Comparison of ENCODE assay signal across 8 cellular contexts in the genomic region with DNA sequence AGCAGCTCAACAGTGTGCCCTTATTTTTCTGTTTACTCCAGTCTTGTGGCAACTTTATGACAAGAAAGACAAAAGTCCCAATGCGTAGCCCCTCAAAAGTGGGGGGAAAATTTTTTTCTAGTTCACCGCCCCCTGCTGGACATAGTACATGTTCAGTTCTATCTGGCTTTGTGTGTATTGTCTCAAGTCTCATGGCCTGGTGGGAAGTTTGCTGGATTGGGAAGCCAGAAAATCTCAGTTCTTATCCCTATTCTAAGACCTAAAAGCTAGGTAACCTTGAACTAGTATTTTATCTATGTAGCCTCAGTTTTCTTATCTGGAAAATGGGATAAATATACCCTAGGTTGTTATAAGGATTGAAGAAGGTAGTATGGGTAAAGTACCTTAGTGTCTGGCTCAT. TPM values are rescaled to one million over a fixed set of nuclear protein-coding genes. Genes with fewer than 3 reads are reported as not detected.
DNase-seq lines count a peak whose midpoint lies in the region; ATAC-seq, FAIRE-seq and TF ChIP-seq lines count a peak whose summit lies in the region.
"Had no signal": no experiment of that assay in that cellular context is flagged by ENCODE, and none has a peak within 500 bp of the region (broad histone marks: within the 10 kb centered on the region; RNA-seq: fewer than 3 reads in every experiment).

No MANE protein-coding gene starts in this region.

- H3K36me3 ChIP-seq in OCI-LY3 (replicated peaks; ENCODE audit: low read depth, low read length) (peaks cover 33% of the 10 kb centered on the region), bronchial epithelial cell (ENCODE audit: control insufficient read depth, insufficient read depth, low read length) (peaks cover 4% of the 10 kb centered on the region), psoas muscle (ENCODE audit: insufficient read depth in 1 of 2, low read depth in 1 of 2) (peaks cover 5 to 77% of the 10 kb centered on the region in 2 donors)

- intact Hi-C loops in psoas muscle (cut with DNase I): no loop called here

- no peak overlapping the region for H3K9ac ChIP-seq in OCI-LY3 (ENCODE audit: low read length)

- WGBS in psoas muscle, 3 donors: 96 to 100% (median 99%) methylated on average over 2 of the region's 2 CpGs

- ATAC-seq in psoas muscle (no peak), HG03196 (IDR thresholded peaks at IDR 0.05; ENCODE audit: unreplicated experiment) (no peak)
- ATAC-seq: right cardiac atrium had no signal

- H3K27ac ChIP-seq in OCI-LY3 (ENCODE audit: low read length) (no peak overlapping the region), psoas muscle (no peak overlapping the region)

- peaks cover 35% of the 10 kb centered on the region for H3K79me2 ChIP-seq in OCI-LY3 (ENCODE audit: low read length)

- peak; percentile 32 for FAIRE-seq in bronchial epithelial cell (lab: Jason Lieb, UNC)

- H3K4me2 ChIP-seq in OCI-LY3 (ENCODE audit: low read length): no peak overlapping the region

- no peaks in the 10 kb centered on the region for H3K9me3 ChIP-seq in OCI-LY3 (ENCODE audit: insufficient read depth, low read length)
- H3K9me3 ChIP-seq in psoas muscle: no peaks in the 10 kb centered on the region

- H2AFZ ChIP-seq in OCI-LY3 (ENCODE audit: low read depth, low read length): no peak overlapping the region

- H3K4me3 ChIP-seq in OCI-LY3 (ENCODE audit: low read length) (no peak overlapping the region), bronchial epithelial cell (ENCODE audit: low read depth, low read length) (no peak overlapping the region), psoas muscle (no peak overlapping the region)

- DNase-seq in GM10266 (ENCODE audit: extremely low spot score) (no peak), bronchial epithelial cell (ENCODE audit: low read depth) (no peak), psoas muscle (no peak), dedifferentiated amniotic fluid mesenchymal stem cell (ENCODE audit: extremely low spot score) (no peak), COLO668 (lab: John Stamatoyannopoulos, UW; ENCODE audit: unreplicated experiment) (no peak)
- DNase-seq: right cardiac atrium had no signal

- no peaks in the 10 kb centered on the region for H4K20me1 ChIP-seq in OCI-LY3 (ENCODE audit: insufficient read depth, low read length)

- TF ChIP-seq CTCF in GM10266 (IDR thresholded peaks at IDR 0.05; ENCODE audit: control insufficient read depth, insufficient read depth, low read depth, missing control alignments) (peak; percentile 47), OCI-LY3 (IDR thresholded peaks at IDR 0.05; ENCODE audit: low read depth, low read length) (peak; percentile 65), bronchial epithelial cell (IDR thresholded peaks at IDR 0.05; ENCODE audit: insufficient read depth, low read length, severe bottlenecking) (peak; percentile 51), psoas muscle (IDR thresholded peaks at IDR 0.05) (peak; percentile 45)

- H3K27me3 ChIP-seq in OCI-LY3 (ENCODE audit: low read depth, low read length) (no peaks in the 10 kb centered on the region), bronchial epithelial cell (ENCODE audit: control insufficient read depth, insufficient read depth, low read length) (no peaks in the 10 kb centered on the region), psoas muscle (ENCODE audit: insufficient read depth in 3 of 3, low read length in 2 of 3) (no peaks in the 10 kb centered on the region)

- H3K4me1 ChIP-seq in OCI-LY3 (ENCODE audit: low read length): peaks cover 16% of the 10 kb centered on the region
- peaks cover 22% of the 10 kb centered on the region for H3K4me1 ChIP-seq in psoas muscle

RNA-seq across cellular contexts. Expression of gene LDLRAP1, which starts 55.8 kb away (rescaled TPM):
- total RNA-seq in bronchial epithelial cell: 17.1 and 17.3 TPM in 2 replicates
- total RNA-seq in psoas muscle: 10 to 100 TPM; 10.1 to 12.9 (median 10.9) TPM
- polyA plus RNA-seq in psoas muscle: 10 to 100 TPM in 1 of 3 donors, 1 to 10 TPM in 2; 5.6 to 10.5 (median 6.7) TPM

RNA-seq across cellular contexts. Expression of gene MACO1, which starts 56.9 kb away (rescaled TPM):
- total RNA-seq in bronchial epithelial cell (11.9 and 17.4 TPM in 2 replicates), psoas muscle (10 to 100 TPM; 22.7 to 49.7 (median 30.8) TPM)
- polyA plus RNA-seq in psoas muscle: 10 to 100 TPM in 2 of 3 donors, 1 to 10 TPM in 1; 8.8 to 40.5 (median 34.9) TPM
